Comparison of ENCODE assay signal across 24 cellular contexts in the genomic region with DNA sequence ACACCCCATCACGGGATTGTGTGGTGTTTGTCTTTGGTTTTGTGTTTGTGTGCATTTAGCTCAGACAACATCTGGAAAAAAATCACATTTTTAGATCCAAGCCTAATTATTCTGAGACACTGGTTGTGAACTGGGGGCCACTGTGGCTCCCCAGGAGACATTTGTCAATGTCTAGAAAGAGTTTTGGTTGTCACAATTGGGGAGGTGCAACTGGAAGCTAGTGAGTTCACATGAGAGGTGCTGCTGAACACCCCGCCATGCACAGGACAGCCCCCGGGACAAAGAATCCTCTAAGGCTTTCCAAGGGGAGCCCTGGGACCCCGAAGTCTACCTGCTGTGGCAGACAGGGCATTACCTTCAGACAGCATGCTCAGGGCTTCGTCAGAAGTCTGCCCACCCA. TPM values are rescaled to one million over a fixed set of nuclear protein-coding genes. Genes with fewer than 3 reads are reported as not detected.
"Had no signal": no experiment of that assay in that cellular context is flagged by ENCODE, and none has a peak within 500 bp of the region (broad histone marks: within the 10 kb centered on the region; RNA-seq: fewer than 3 reads in every experiment).

No MANE protein-coding gene starts in this region.

- ATAC-seq: HepG2, Panc1, PC-3, T-cell had no signal

- H3K9me3 ChIP-seq: MG63, SK-N-SH had no signal

- H3K9ac ChIP-seq: SK-N-SH had no signal

- H3K4me2 ChIP-seq: SK-N-SH had no signal

- DNase-seq: IMR-90, Karpas-422, KG1, MG63, NCI-H1092, NCI-H1105 treated with DMSO at 0.1 percent for 48 hours, NCI-H1417 treated with DMSO at 0.1 percent for 48 hours, NCI-H146, NCI-H1694 treated with DMSO at 0.1 percent for 48 hours, NCI-H1930, NCI-H2081, NCI-H2107, NCI-H2227 treated with DMSO at 0.1 percent for 48 hours, NCI-H524, NCI-H69, NCI-H774, PC-3, SHP77, SK-N-SH, SW 1271, T-cell had no signal

- H3K36me3 ChIP-seq: MG63 had no signal

- H3K27ac ChIP-seq: RWPE1 had no signal

- H3K27me3 ChIP-seq: MG63 had no signal

- H3K4me3 ChIP-seq: MG63 had no signal

RNA-seq across cellular contexts. Expression of a gene that starts 26.5 kb away (rescaled TPM):
- polyA plus RNA-seq: SK-N-SH had no signal

RNA-seq across cellular contexts. Expression of a gene that starts 47.1 kb away (rescaled TPM):
- polyA plus RNA-seq: SK-N-SH had no signal
